ENCODE assay signal across 10 cellular contexts in the genomic region with DNA sequence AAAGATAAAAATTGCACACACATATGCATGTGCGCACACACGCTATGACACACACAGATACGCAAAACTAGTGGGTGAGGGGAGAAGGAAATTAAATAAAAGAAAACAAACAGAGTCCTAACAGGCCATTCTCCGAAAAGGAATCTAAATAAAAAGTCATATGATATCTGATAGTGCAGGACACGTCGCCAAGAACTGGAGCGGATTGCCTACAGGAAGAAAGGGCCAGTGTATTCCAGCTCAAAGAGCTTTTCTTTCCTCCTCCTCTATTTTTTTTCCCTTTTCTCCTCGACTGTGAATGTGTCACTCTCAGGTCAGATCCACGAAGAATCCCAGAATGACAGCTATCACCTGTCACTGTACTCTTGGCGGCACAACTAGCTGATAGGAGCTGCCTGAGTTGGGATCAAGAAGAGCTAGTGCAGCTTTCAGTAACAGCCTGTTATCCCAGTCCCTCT.
DNase-seq lines count a peak whose midpoint lies in the region; ATAC-seq, FAIRE-seq and TF ChIP-seq lines count a peak whose summit lies in the region.
"Had no signal": no experiment of that assay in that cellular context is flagged by ENCODE, and none has a peak within 500 bp of the region (broad histone marks: within the 10 kb centered on the region; RNA-seq: fewer than 3 reads in every experiment).

No MANE protein-coding gene starts in this region.

- H3K4me2 ChIP-seq in endothelial cell of umbilical vein (ENCODE audit: insufficient read depth, low read length) = peak overlapping the region; percentile 53

- no peak for ATAC-seq in HG02884 (IDR thresholded peaks at IDR 0.05; ENCODE audit: unreplicated experiment)
- ATAC-seq in HG03045 (IDR thresholded peaks at IDR 0.05; ENCODE audit: unreplicated experiment) = no peak
- ATAC-seq in GM19395 (IDR thresholded peaks at IDR 0.05; ENCODE audit: unreplicated experiment) = no peak

- POLR2A ChIA-PET in AG04450 (lab: Yijun Ruan, JAX) (no interaction called here), endothelial cell of umbilical vein (lab: Charles Lee) (no interaction called here)

- no TSS peak for BruUV-seq in endothelial cell of umbilical vein (replicated peaks; lab: Mats Ljungman, UMichigan)

- dilution Hi-C loops in endothelial cell of umbilical vein (cut with MboI; ENCODE audit: extremely low pct_ligation_motif_present, low sequenced_read_pairs) = no loop called here

- peak overlapping the region; percentile 31 for H3K4me3 ChIP-seq in AG04450 (ENCODE audit: low read depth, low read length)
- no peak overlapping the region for H3K4me3 ChIP-seq in endothelial cell of umbilical vein (replicated peaks in 1 of 3; ENCODE audit: insufficient read depth in 1 of 3, low read depth in 1 of 3, low read length in 3 of 3)

- no peaks in the 10 kb centered on the region for H4K20me1 ChIP-seq in endothelial cell of umbilical vein (replicated peaks; ENCODE audit: control insufficient read depth, extremely low read depth, insufficient read depth, low read length)

- H3K79me2 ChIP-seq in endothelial cell of umbilical vein (ENCODE audit: control insufficient read depth, insufficient read depth, low read length) = no peaks in the 10 kb centered on the region

- no peak for TF ChIP-seq CTCF in AG04450 (IDR thresholded peaks at IDR 0.05; ENCODE audit: low read depth, low read length)
- no peak for TF ChIP-seq CTCF in endothelial cell of umbilical vein (IDR thresholded peaks at IDR 0.05; ENCODE audit: extremely low read depth in 1 of 2, insufficient read depth in 1 of 2, low read depth in 1 of 2, low read length in 2 of 2)

- H3K27ac ChIP-seq in AG04450 (ENCODE audit: low read depth, low read length) (peak overlapping the region; percentile 35), endothelial cell of umbilical vein (ENCODE audit: insufficient read depth, low read depth, low read length) (no peak overlapping the region)

- peaks cover 9% of the 10 kb centered on the region for H3K4me1 ChIP-seq in endothelial cell of umbilical vein (ENCODE audit: control insufficient read depth, extremely low read depth, insufficient read depth, low read length)

- no peak for FAIRE-seq in endothelial cell of umbilical vein (lab: Jason Lieb, UNC)
- FAIRE-seq: G401.6 had no signal

- intact Hi-C loops in endothelial cell of umbilical vein (cut with micrococcal nuclease) = no loop called here

- H3K9me3 ChIP-seq in AG04450 (ENCODE audit: control insufficient read depth, insufficient read depth, low read length) = no peaks in the 10 kb centered on the region
- no peaks in the 10 kb centered on the region for H3K9me3 ChIP-seq in endothelial cell of umbilical vein (replicated peaks; ENCODE audit: control insufficient read depth, insufficient read depth, low read length)

- H2AFZ ChIP-seq in endothelial cell of umbilical vein (ENCODE audit: low read depth, low read length) = no peak overlapping the region

- no peaks in the 10 kb centered on the region for H3K27me3 ChIP-seq in AG04450 (ENCODE audit: control insufficient read depth, insufficient read depth, low read length)
- no peaks in the 10 kb centered on the region for H3K27me3 ChIP-seq in endothelial cell of umbilical vein (ENCODE audit: control insufficient read depth in 2 of 2, insufficient read depth in 2 of 2, low read length in 2 of 2)

- H3K36me3 ChIP-seq in endothelial cell of umbilical vein (ENCODE audit: control insufficient read depth in 2 of 2, extremely low read depth in 1 of 2, insufficient read depth in 2 of 2, low read length in 2 of 2) = no peaks in the 10 kb centered on the region

- H3K9me1 ChIP-seq in endothelial cell of umbilical vein (replicated peaks; ENCODE audit: control insufficient read depth, extremely low read depth, insufficient read depth, low read length) = no peaks in the 10 kb centered on the region

- no peak for TF ChIP-seq POLR2A in endothelial cell of umbilical vein (IDR thresholded peaks at IDR 0.05; ENCODE audit: low read depth, low read length)

- DNase-seq in AG04450 (ENCODE audit: low read depth, low spot score) = no peak
- DNase-seq in NCI-H2029 (lab: John Stamatoyannopoulos, UW) = peak; percentile 83
- peak; percentile 66 for DNase-seq in endothelial cell of umbilical vein (ENCODE audit: low read depth, low spot score)
- DNase-seq in myocyte (ENCODE audit: low read depth) = peak; percentile 49
- DNase-seq in activated CD8-positive, alpha-beta memory T cell treated with anti-CD3 and anti-CD28 coated beads, Interleukin-2, amount 50 U/mL, for 4 hours = no peak
- DNase-seq: activated CD8-positive, alpha-beta memory T cell treated with anti-CD3 and anti-CD28 coated beads for 24 hours had no signal

- CTCF ChIA-PET in AG04450 (lab: Charles Lee) (interaction anchor here (0.7 to 1.6 kb wide), 4 partner anchors 32 to 641 kb away, joined by 3 to 6 read pairs (median 4); no protein-coding TSS in a partner anchor), endothelial cell of umbilical vein (lab: Charles Lee) (interaction anchor here (0.8 to 1.5 kb wide), 4 partner anchors 9 to 89 kb away, joined by 3 to 6 read pairs (median 3); no protein-coding TSS in a partner anchor)

- H3K9ac ChIP-seq in endothelial cell of umbilical vein (replicated peaks; ENCODE audit: extremely low read depth, insufficient read depth, low read length) = no peak overlapping the region

TF ChIP-seq in endothelial cell of umbilical vein, 7 proteins besides CTCF, POLR2A, EP300 and RAD21:
- TF ChIP-seq MYC (IDR thresholded peaks at IDR 0.05; ENCODE audit: low read depth, low read length) (no peak), EZH2 (IDR thresholded peaks at IDR 0.05; ENCODE audit: borderline replicate concordance, low read depth, low read length, severe bottlenecking) (no peak), FOS (IDR thresholded peaks at IDR 0.05; ENCODE audit: borderline replicate concordance, insufficient read depth, low read length) (no peak)
- TF ChIP-seq, protein P1, sequence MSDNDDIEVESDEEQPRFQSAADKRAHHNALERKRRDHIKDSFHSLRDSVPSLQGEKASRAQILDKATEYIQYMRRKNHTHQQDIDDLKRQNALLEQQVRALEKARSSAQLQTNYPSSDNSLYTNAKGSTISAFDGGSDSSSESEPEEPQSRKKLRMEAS (IDR thresholded peaks at IDR 0.05; ENCODE audit: insufficient read depth, insufficient read length) = no peak
TF ChIP-seq in endothelial cell of umbilical vein: peak in this region for 0.

Comparison
In these comparisons a context has a peak if more than half of its experiments do, and no peak if none do; other contexts are left out.
1. DNase-seq: peak in NCI-H2029 (single experiment), endothelial cell of umbilical vein (single experiment) and myocyte (single experiment); none in AG04450 (single experiment) and activated CD8-positive, alpha-beta memory T cell treated with anti-CD3 and anti-CD28 coated beads, Interleukin-2, amount 50 U/mL, for 4 hours (single experiment).